Comparison of ENCODE assay signal across 12 cellular contexts in genomic region chr5:148401604-148402003, GRCh38. TPM values are rescaled to one million over a fixed set of nuclear protein-coding genes. Genes with fewer than 3 reads are reported as not detected.
A peak's percentile ranks its signal among the peaks of the same experiment; 100 is the strongest.
DNase-seq lines count a peak whose midpoint lies in the region; ATAC-seq and TF ChIP-seq lines count a peak whose summit lies in the region.
"Had no signal": no experiment of that assay in that cellular context is flagged by ENCODE, and none has a peak within 500 bp of the region (broad histone marks: within the 10 kb centered on the region; RNA-seq: fewer than 3 reads in every experiment).

No MANE protein-coding gene starts in this region.

- 46 to 60% methylated on average over 2 of the region's 2 CpGs for WGBS in sigmoid colon, 2 donors

- ATAC-seq in effector memory CD8-positive, alpha-beta T cell (replicated peaks): no peak
- no peak for ATAC-seq in gastrocnemius medialis

- peak overlapping the region in 3 of 4 donors; percentile 8 to 20 (median 16) for H3K27ac ChIP-seq in gastrocnemius medialis
- H3K27ac ChIP-seq in sigmoid colon: peak overlapping the region in 2 of 4 donors; percentile 21 to 23

- no peak for TF ChIP-seq EP300 in sigmoid colon (IDR thresholded peaks at IDR 0.05)

- H3K36me3 ChIP-seq in gastrocnemius medialis: peaks cover 0 to 66% of the 10 kb centered on the region in 2 donors
- peaks cover 0 to 74% (median 17%) of the 10 kb centered on the region in 4 donors for H3K36me3 ChIP-seq in sigmoid colon

- TF ChIP-seq CTCF in gastrocnemius medialis (IDR thresholded peaks at IDR 0.05 in 4 of 5, conservative IDR thresholded peaks at IDR 0.05 in 1 of 5): no peak
- no peak for TF ChIP-seq CTCF in sigmoid colon (IDR thresholded peaks at IDR 0.05)

- no peaks in the 10 kb centered on the region for H3K9me3 ChIP-seq in gastrocnemius medialis
- H3K9me3 ChIP-seq in sigmoid colon: no peaks in the 10 kb centered on the region

- no peak overlapping the region for H3K4me3 Mint-ChIP-seq in effector memory CD8-positive, alpha-beta T cell
- H3K4me3 Mint-ChIP-seq: endodermal cell had no signal

- H3K27me3 ChIP-seq in gastrocnemius medialis (no peaks in the 10 kb centered on the region), sigmoid colon (no peaks in the 10 kb centered on the region)

- peaks cover 9 to 46% of the 10 kb centered on the region in 2 donors for H3K4me1 Mint-ChIP-seq in effector memory CD8-positive, alpha-beta T cell (ENCODE audit: low read depth in 2 of 2)

- TF ChIP-seq POLR2A in gastrocnemius medialis (IDR thresholded peaks at IDR 0.05) (no peak), sigmoid colon (IDR thresholded peaks at IDR 0.05) (no peak)

- peaks cover 77% of the 10 kb centered on the region for H3K36me3 Mint-ChIP-seq in effector memory CD8-positive, alpha-beta T cell (ENCODE audit: insufficient read depth)

- DNase-seq in DMS53 (lab: John Stamatoyannopoulos, UW): peak; percentile 45
- peak; percentile 25 for DNase-seq in M059J (ENCODE audit: low read depth)
- no peak for DNase-seq in effector memory CD8-positive, alpha-beta T cell
- no peak for DNase-seq in gastrocnemius medialis
- no peak for DNase-seq in NCI-H1092 (lab: John Stamatoyannopoulos, UW)
- DNase-seq in sigmoid colon: no peak
- no peak for DNase-seq in epidermal melanocyte (ENCODE audit: insufficient read length, low spot score)
- DNase-seq: endodermal cell, GF-D8, NCI-H774, posterior cingulate gyrus, T-helper 9 cell had no signal

- peak overlapping the region; percentile 25 to 65 for H3K27ac Mint-ChIP-seq in effector memory CD8-positive, alpha-beta T cell

- H3K4me3 ChIP-seq in gastrocnemius medialis (no peak overlapping the region), sigmoid colon (no peak overlapping the region)

- in situ Hi-C loops in gastrocnemius medialis (cut with MboI; ENCODE audit: low sequenced_read_pairs in 4 of 4): no loop called here

- H3K27me3 Mint-ChIP-seq in effector memory CD8-positive, alpha-beta T cell: no peaks in the 10 kb centered on the region

- intact Hi-C loops in gastrocnemius medialis (cut with DNase I; ENCODE audit: low total_unique reads) (no loop called here), sigmoid colon (cut with DNase I) (no loop called here)

- no peaks in the 10 kb centered on the region for H3K9me3 Mint-ChIP-seq in effector memory CD8-positive, alpha-beta T cell
- H3K9me3 Mint-ChIP-seq: endodermal cell had no signal

- H3K4me1 ChIP-seq in gastrocnemius medialis (peaks cover 0 to 6% of the 10 kb centered on the region in 2 donors), sigmoid colon (peaks cover 0 to 28% (median 13%) of the 10 kb centered on the region in 4 donors)

RNA-seq across cellular contexts. Expression of gene FBXO38, which starts 17.8 kb away (rescaled TPM):
- total RNA-seq in M059J (2014; rRNA removed; shearing (Covaris generic)): 32.7 and 38.7 TPM in 2 replicates
- 10 to 100 TPM; 31.1 to 49.6 (median 34.1) TPM for total RNA-seq in gastrocnemius medialis
- 10 to 100 TPM; 46.0 to 59.6 (median 53.5) TPM for total RNA-seq in sigmoid colon
- 10 to 100 TPM; 11.4 to 17.4 (median 12.7) TPM for polyA plus RNA-seq in sigmoid colon

Comparison
In these comparisons a context has a peak if more than half of its experiments do, and no peak if none do; other contexts are left out.
1. DNase-seq: peak in DMS53 (single experiment) and M059J (single experiment); none in effector memory CD8-positive, alpha-beta T cell (0 of 3), gastrocnemius medialis (0 of 2), NCI-H1092 (single experiment), sigmoid colon (single experiment) and epidermal melanocyte (single experiment).